In genomic region chr19:43526884-43527859, GRCh38 we compare ENCODE assay signal across 8 cellular contexts. TPM values are rescaled to one million over a fixed set of nuclear protein-coding genes. Genes with fewer than 3 reads are reported as not detected.
A peak's percentile ranks its signal among the peaks of the same experiment; 100 is the strongest.
DNase-seq lines count a peak whose midpoint lies in the region; ATAC-seq and TF ChIP-seq lines count a peak whose summit lies in the region.

TSS of gene ETHE1 (minus strand) at chr19:43527201. CDS start at chr19:43527177, 24 bp downstream.

- H3K27me3 ChIP-seq in Caco-2 (replicated peaks; ENCODE audit: control insufficient read depth, insufficient read depth, low read length) (no peaks in the 10 kb centered on the region), ovary (no peaks in the 10 kb centered on the region)

- H3K4me1 ChIP-seq in Caco-2 (peaks cover 17% of the 10 kb centered on the region), ovary (ENCODE audit: insufficient read depth) (peaks cover 6% of the 10 kb centered on the region)

- H3K4me3 ChIP-seq in Caco-2 (ENCODE audit: low read depth, low read length) = peak within 1 kb of the TSS; percentile 85
- peak within 1 kb of the TSS; percentile 76 for H3K4me3 ChIP-seq in LNCaP clone FGC (ENCODE audit: low read depth, low read length)
- peak within 1 kb of the TSS; percentile 87 for H3K4me3 ChIP-seq in ovary

- H3K27ac Mint-ChIP-seq in Caco-2 (ENCODE audit: unreplicated experiment) = peak within 1 kb of the TSS; percentile 93
- H3K27ac Mint-ChIP-seq in type B pancreatic cell = peak within 1 kb of the TSS; percentile 90

- H3K4me1 Mint-ChIP-seq in Caco-2 (ENCODE audit: low read depth, unreplicated experiment) = peaks cover 22% of the 10 kb centered on the region
- H3K4me1 Mint-ChIP-seq in type B pancreatic cell (ENCODE audit: unreplicated experiment) = peaks cover 5% of the 10 kb centered on the region

- POLR2A ChIA-PET in Caco-2 (lab: Charles Lee) = no interaction called here

- H3K27ac ChIP-seq in ovary = peak within 1 kb of the TSS; percentile 54 to 72

- intact Hi-C loops in Caco-2 (cut with micrococcal nuclease; ENCODE audit: unreplicated experiment) (loop anchor here (5.0 kb wide), 1 partner anchor 65 kb away; no protein-coding TSS in a partner anchor), Right ventricle myocardium superior (cut with DNase I) (no loop called here), ovary (cut with DNase I) (loop anchor here in 1 of 4 donors (5.0 kb wide), 1 partner anchor 65 kb away; no protein-coding TSS in a partner anchor)

- H3K36me3 ChIP-seq in Caco-2 (ENCODE audit: control insufficient read depth, insufficient read depth, low read length) (no peaks in the 10 kb centered on the region; the same call in 1 of the 2 replicates), ovary (no peaks in the 10 kb centered on the region)

- H3K9me3 ChIP-seq in Caco-2 = no peaks in the 10 kb centered on the region
- no peaks in the 10 kb centered on the region for H3K9me3 ChIP-seq in ovary

- H3K9me3 Mint-ChIP-seq in Caco-2 (ENCODE audit: unreplicated experiment) (no peaks in the 10 kb centered on the region), type B pancreatic cell (no peaks in the 10 kb centered on the region)

- peak; percentile 62 for ATAC-seq in GM21528 (IDR thresholded peaks at IDR 0.05; ENCODE audit: low FRiP score, unreplicated experiment)
- peak; percentile 96 for ATAC-seq in Right ventricle myocardium superior (ENCODE audit: poor library complexity)

- CTCF ChIA-PET in Caco-2 (lab: Charles Lee) = interaction anchor here (1.3 to 2.2 kb wide), 2 partner anchors 80 kb away, joined by 5 to 9 read pairs; no protein-coding TSS in a partner anchor

- H3K4me3 Mint-ChIP-seq in Caco-2 (ENCODE audit: unreplicated experiment) (peak within 1 kb of the TSS; percentile 98), type B pancreatic cell (peak within 1 kb of the TSS; percentile 89)

- BruUV-seq in Caco-2 (replicated peaks; lab: Mats Ljungman, UMichigan) = no TSS peak

- no peak for TF ChIP-seq EP300 in ovary (IDR thresholded peaks at IDR 0.05)

- TF ChIP-seq CTCF in Caco-2 (IDR thresholded peaks at IDR 0.05; ENCODE audit: insufficient read depth in 1 of 2, low read depth in 1 of 2, low read length in 1 of 2, severe bottlenecking in 1 of 2, unreplicated experiment in 1 of 2) = no peak
- no peak for TF ChIP-seq CTCF in LNCaP clone FGC (IDR thresholded peaks at IDR 0.05; ENCODE audit: control insufficient read depth, extremely low read depth, insufficient read depth)
- no peak for TF ChIP-seq CTCF in ovary (IDR thresholded peaks at IDR 0.05)
- TF ChIP-seq CTCF in type B pancreatic cell (conservative IDR thresholded peaks at IDR 0.05) = peak; percentile 30

- peak; percentile 88 to 91 for DNase-seq in Caco-2
- DNase-seq in LNCaP clone FGC (ENCODE audit: low read depth) = no peak
- peak; percentile 15 to 59 for DNase-seq in SW 1271 (lab: John Stamatoyannopoulos, UW)
- DNase-seq in activated naive CD8-positive, alpha-beta T cell treated with anti-CD3 and anti-CD28 coated beads, Interleukin-2, amount 50 U/mL, for 16 hours (ENCODE audit: low read depth, low spot score) = peak; percentile 59
- peak; percentile 92 for DNase-seq in Right ventricle myocardium superior
- DNase-seq in ovary = peak; percentile 66 to 83 (median 80)
- DNase-seq in type B pancreatic cell (ENCODE audit: extremely low spot score, unreplicated experiment) = peak; percentile 86

- 2 to 3% (median 2%) methylated on average over 54 of the region's 54 CpGs for WGBS in ovary, 3 donors

- no peaks in the 10 kb centered on the region for H3K27me3 Mint-ChIP-seq in Caco-2 (ENCODE audit: insufficient read depth, unreplicated experiment)
- no peaks in the 10 kb centered on the region for H3K27me3 Mint-ChIP-seq in type B pancreatic cell

- TF ChIP-seq POLR2A in ovary (IDR thresholded peaks at IDR 0.05) = peak; percentile 58

- H3K36me3 Mint-ChIP-seq in Caco-2 (ENCODE audit: insufficient read depth, unreplicated experiment) = peaks cover 18% of the 10 kb centered on the region
- H3K36me3 Mint-ChIP-seq in type B pancreatic cell = peaks cover 4% of the 10 kb centered on the region

RNA-seq across cellular contexts. Expression of gene ETHE1, which starts in this region (rescaled TPM):
- total RNA-seq in Caco-2 (2022) (39.6 and 42.5 TPM in 2 replicates), Right ventricle myocardium superior (14.7 TPM), ovary (10 to 100 TPM; 16.1 to 28.5 (median 22.5) TPM), type B pancreatic cell (ENCODE audit: low replicate concordance) (57.3 and 116 TPM in 2 replicates)
- 10 to 100 TPM; 25.0 to 28.7 TPM for polyA plus RNA-seq in ovary
